Comparison of ENCODE assay signal across 15 cellular contexts in the genomic region with DNA sequence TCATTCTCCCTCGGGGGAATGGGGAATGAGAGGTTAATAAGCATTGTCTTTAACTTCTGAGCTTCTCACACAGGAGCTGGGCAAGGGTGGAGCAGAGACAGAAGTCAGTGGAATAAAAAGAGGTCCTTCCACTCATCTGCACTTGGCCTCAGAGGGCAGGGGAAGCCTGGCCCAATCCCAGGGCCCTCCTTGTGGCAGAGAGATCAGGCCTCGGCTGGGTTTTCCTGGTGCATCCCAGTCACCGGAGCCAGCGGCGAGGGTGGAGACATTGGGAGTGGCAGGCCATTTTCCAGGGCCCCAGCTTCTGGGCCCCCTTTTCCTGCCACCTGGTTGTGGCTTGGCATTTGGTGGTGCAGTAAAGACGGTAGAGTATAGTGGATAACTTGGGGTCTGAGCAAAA. TPM values are rescaled to one million over a fixed set of nuclear protein-coding genes. Genes with fewer than 3 reads are reported as not detected.
DNase-seq lines count a peak whose midpoint lies in the region; ATAC-seq, FAIRE-seq and TF ChIP-seq lines count a peak whose summit lies in the region.
"Had no signal": no experiment of that assay in that cellular context is flagged by ENCODE, and none has a peak within 500 bp of the region (broad histone marks: within the 10 kb centered on the region; RNA-seq: fewer than 3 reads in every experiment).

No MANE protein-coding gene starts in this region.

- no peak overlapping the region for H2BK20ac ChIP-seq in H9 (ENCODE audit: low read depth, low read length, poor library complexity, severe bottlenecking)

- no peaks in the 10 kb centered on the region for H3K79me1 ChIP-seq in H9 (ENCODE audit: insufficient read depth, low read depth, low read length, poor library complexity, severe bottlenecking)
- peaks cover 7% of the 10 kb centered on the region for H3K79me1 ChIP-seq in neuronal stem cell (ENCODE audit: low read depth, low read length)

- H3K9me3 ChIP-seq in H9 (ENCODE audit: control insufficient read depth, low read depth, low read length) (no peaks in the 10 kb centered on the region), K562 (replicated peaks; ENCODE audit: control insufficient read depth, insufficient read depth, low read depth, low read length) (no peaks in the 10 kb centered on the region), neuronal stem cell (replicated peaks in 1 of 2; ENCODE audit: control insufficient read depth in 2 of 2, insufficient read depth in 1 of 2, low read depth in 1 of 2, low read length in 2 of 2) (no peaks in the 10 kb centered on the region)
- H3K9me3 ChIP-seq: A549, transverse colon had no signal

- H3K27me3 Mint-ChIP-seq in T-helper 1 cell treated with Interleukin-12 subunit alpha and Interleukin-12 subunit beta and Interleukin-4 antibody, amounts not matched to agents 30 μg/mL and 1 μg/mL, for 36 hours (ENCODE audit: low read depth), result no peaks in the 10 kb centered on the region
- H3K27me3 Mint-ChIP-seq in H9 (ENCODE audit: low read depth), result peaks cover 6% of the 10 kb centered on the region

- no peaks in the 10 kb centered on the region for H4K20me1 ChIP-seq in H9 (ENCODE audit: control insufficient read depth, insufficient read depth, insufficient read length)
- 0 out of 2 replicates have a peak, but pooled peaks cover 12% of the 10 kb centered on the region for H4K20me1 ChIP-seq in K562 (replicated peaks; ENCODE audit: control insufficient read depth, insufficient read depth, low read length)

- H3T11ph ChIP-seq in H9 (ENCODE audit: low read length), result no peak overlapping the region

- no TSS peak for BruUV-seq in K562 (replicated peaks; lab: Mats Ljungman, UMichigan)

- peaks cover 39% of the 10 kb centered on the region; the same call in 2 of the 3 replicates for H3K36me3 ChIP-seq in K562 (ENCODE audit: control insufficient read depth, insufficient read depth, low read length)
- peaks cover 39 to 47% of the 10 kb centered on the region in 2 donors for H3K36me3 ChIP-seq in neuronal stem cell (replicated peaks in 1 of 2; ENCODE audit: control insufficient read depth in 2 of 2, insufficient read depth in 2 of 2, low read length in 2 of 2)

- no peak for TF ChIP-seq CTCF in H9 (conservative IDR thresholded peaks at IDR 0.05)
- no peak for TF ChIP-seq CTCF in K562 (IDR thresholded peaks at IDR 0.05 in 2 of 3, conservative IDR thresholded peaks at IDR 0.05 in 1 of 3; ENCODE audit: insufficient read depth in 2 of 3, low read depth in 1 of 3, low read length in 3 of 3)

- no peaks in the 10 kb centered on the region for H3K23me2 ChIP-seq in H9 (ENCODE audit: insufficient read length, low read depth, low read length, poor library complexity, severe bottlenecking)

- H3K56ac ChIP-seq in H9 (ENCODE audit: insufficient read length, low read depth, low read length), result no peak overlapping the region

- H3K9me3 Mint-ChIP-seq in T-helper 1 cell treated with Interleukin-12 subunit alpha and Interleukin-12 subunit beta and Interleukin-4 antibody, amounts not matched to agents 30 μg/mL and 1 μg/mL, for 36 hours, result no peaks in the 10 kb centered on the region
- H3K9me3 Mint-ChIP-seq in H9, result no peaks in the 10 kb centered on the region

- H3K9me1 ChIP-seq in K562 (ENCODE audit: control insufficient read depth, insufficient read depth, low read length), result no peaks in the 10 kb centered on the region

- no peak for DNase-seq in T-helper 1 cell
- DNase-seq in H9, result no peak
- DNase-seq in K562 (ENCODE audit: extremely low read depth in 1 of 4, low spot score in 3 of 4), result no peak
- no peak for DNase-seq in neuronal stem cell (ENCODE audit: low spot score)
- DNase-seq in NOMO-1 (lab: John Stamatoyannopoulos, UW; ENCODE audit: unreplicated experiment in 2 of 2), result no peak
- DNase-seq: cortex of kidney, NCI-H526 had no signal

- in situ Hi-C loops in K562 (cut with MboI), result loop anchor here (5.0 kb wide), 1 partner anchor 51 kb away; a partner anchor contains a TSS

- no peaks in the 10 kb centered on the region for H3K79me2 ChIP-seq in H9 (ENCODE audit: insufficient read depth, low read length)
- no peaks in the 10 kb centered on the region for H3K79me2 ChIP-seq in K562 (ENCODE audit: control insufficient read depth, insufficient read depth, low read length)

- no peak overlapping the region for H3K27ac ChIP-seq in H9 (ENCODE audit: insufficient read length, low read depth, low read length)
- no peak overlapping the region for H3K27ac ChIP-seq in K562 (ENCODE audit: extremely low read depth, low read depth, low read length)
- H3K27ac ChIP-seq in neuronal stem cell (replicated peaks; ENCODE audit: low read length), result no peak overlapping the region
- H3K27ac ChIP-seq: A549, WERI-Rb-1 had no signal

- WGBS in H9 (ENCODE audit: extremely low coverage, insufficient read length, low lambda C conversion rate), result no CpG with 5 or more reads among the region's 6 CpGs
- 70% methylated on average over 6 of the region's 6 CpGs for WGBS in K562 (ENCODE audit: insufficient coverage, low coverage, missing lambda C conversion rate)
- no CpG with 5 or more reads among the region's 6 CpGs for WGBS in neuronal stem cell (ENCODE audit: extremely low coverage in 2 of 2, insufficient read length in 2 of 2, insufficient replicate concordance in 1 of 2), 2 donors

- no peak for TF ChIP-seq POLR2A in K562 (conservative IDR thresholded peaks at IDR 0.05)

- H2BK5ac ChIP-seq in H9 (ENCODE audit: insufficient read length, low read length) (no peak overlapping the region), neuronal stem cell (ENCODE audit: low read length) (peak overlapping the region; percentile 77)

- H3K4ac ChIP-seq in H9 (ENCODE audit: low read depth, low read length) (no peak overlapping the region), neuronal stem cell (ENCODE audit: low read length) (no peak overlapping the region)

- no peak overlapping the region for H3K23ac ChIP-seq in H9 (ENCODE audit: insufficient read length, low read depth, low read length)
- peak overlapping the region; percentile 44 for H3K23ac ChIP-seq in neuronal stem cell (ENCODE audit: low read depth, low read length, poor library complexity)

- no peak overlapping the region for H2BK15ac ChIP-seq in H9 (ENCODE audit: low read depth, low read length)
- no peak overlapping the region for H2BK15ac ChIP-seq in neuronal stem cell (ENCODE audit: low read length)

- H3K4me1 Mint-ChIP-seq in T-helper 1 cell treated with Interleukin-12 subunit alpha and Interleukin-12 subunit beta and Interleukin-4 antibody, amounts not matched to agents 30 μg/mL and 1 μg/mL, for 36 hours (ENCODE audit: low read depth), result peaks cover 51% of the 10 kb centered on the region
- peaks cover 8 to 10% of the 10 kb centered on the region in 2 experiments; a peak in 3 of 4 replicates for H3K4me1 Mint-ChIP-seq in H9

- H3K27ac Mint-ChIP-seq in T-helper 1 cell treated with Interleukin-12 subunit alpha and Interleukin-12 subunit beta and Interleukin-4 antibody, amounts not matched to agents 30 μg/mL and 1 μg/mL, for 36 hours, result peak overlapping the region; percentile 94
- peak overlapping the region in 2 of 3 experiments; percentile 44 to 51; a peak in 1 of 7 replicates for H3K27ac Mint-ChIP-seq in H9

- no peaks in the 10 kb centered on the region for H3K27me3 ChIP-seq in H9 (ENCODE audit: insufficient read depth, low read length)
- no peaks in the 10 kb centered on the region for H3K27me3 ChIP-seq in K562 (ENCODE audit: control insufficient read depth in 2 of 2, insufficient read depth in 2 of 2, low read length in 2 of 2)
- H3K27me3 ChIP-seq in neuronal stem cell (ENCODE audit: control insufficient read depth in 3 of 3, insufficient read depth in 3 of 3, low read depth in 1 of 3, low read length in 3 of 3), result peaks cover 0 to 4% (median 0%) of the 10 kb centered on the region in 3 experiments
- H3K27me3 ChIP-seq: transverse colon had no signal

- no peak for FAIRE-seq in K562 (lab: Jason Lieb, UNC)
- FAIRE-seq: A549 had no signal

- H3K18ac ChIP-seq in H9 (ENCODE audit: insufficient read length, low read depth, low read length) (no peak overlapping the region), neuronal stem cell (ENCODE audit: low read length) (no peak overlapping the region)

- H3K4me2 ChIP-seq in H9 (ENCODE audit: insufficient read depth, insufficient read length, low read length), result no peak overlapping the region
- H3K4me2 ChIP-seq in K562 (ENCODE audit: insufficient read depth, low read length), result no peak overlapping the region
- no peak overlapping the region for H3K4me2 ChIP-seq in neuronal stem cell (ENCODE audit: insufficient read depth, low read length, poor library complexity, severe bottlenecking)
- H3K4me2 ChIP-seq: A549 had no signal

- no peak for TF ChIP-seq RAD21 in K562 (CRISPR knock-in tag; conservative IDR thresholded peaks at IDR 0.05 in 1 of 2, IDR thresholded peaks at IDR 0.05 in 1 of 2)

- CTCF ChIA-PET in K562 (lab: Yijun Ruan, JAX; ENCODE audit: low intra/inter-chr PET ratio), result no interaction called here

- no peak overlapping the region for H4K5ac ChIP-seq in H9 (ENCODE audit: insufficient read length, low read depth, low read length)

- no peak overlapping the region for H4K91ac ChIP-seq in H9 (ENCODE audit: insufficient read length, low read depth, low read length)
- H4K91ac ChIP-seq in neuronal stem cell (ENCODE audit: low read depth, low read length, poor library complexity), result no peak overlapping the region

- H3K4me1 ChIP-seq in H9 (ENCODE audit: insufficient read depth, low read length) (no peaks in the 10 kb centered on the region), K562 (replicated peaks in 1 of 2; ENCODE audit: control insufficient read depth in 2 of 2, insufficient read depth in 2 of 2, low read length in 2 of 2) (peaks cover 3 to 12% of the 10 kb centered on the region in 2 experiments), neuronal stem cell (ENCODE audit: control insufficient read depth in 2 of 2, insufficient read depth in 1 of 2, low read depth in 1 of 2, low read length in 2 of 2) (peaks cover 0 to 2% of the 10 kb centered on the region in 2 donors)

- TF ChIP-seq EP300 in K562 (IDR thresholded peaks at IDR 0.05; ENCODE audit: low read length), result no peak

- H2BK120ac ChIP-seq in H9 (ENCODE audit: low read depth, low read length, poor library complexity, severe bottlenecking) (no peak overlapping the region), neuronal stem cell (ENCODE audit: low read depth, low read length) (peak overlapping the region; percentile 44)

- intact Hi-C loops in K562 (cut with micrococcal nuclease), result no loop called here

- H2AK5ac ChIP-seq in H9 (ENCODE audit: insufficient read length, low read length) (no peak overlapping the region), neuronal stem cell (ENCODE audit: low read depth, low read length) (peak overlapping the region; percentile 65)

- H3K36me3 Mint-ChIP-seq in T-helper 1 cell treated with Interleukin-12 subunit alpha and Interleukin-12 subunit beta and Interleukin-4 antibody, amounts not matched to agents 30 μg/mL and 1 μg/mL, for 36 hours (ENCODE audit: low read depth), result peaks cover 46% of the 10 kb centered on the region
- peaks cover 21 to 39% (median 35%) of the 10 kb centered on the region in 3 experiments; a peak in 6 of 7 replicates for H3K36me3 Mint-ChIP-seq in H9 (ENCODE audit: insufficient read depth in 1 of 3, low read depth in 3 of 3)

- ATAC-seq in K562, result no peak
- no peak for ATAC-seq in GM21786 (IDR thresholded peaks at IDR 0.05; ENCODE audit: unreplicated experiment)
- no peak for ATAC-seq in HG02759 (IDR thresholded peaks at IDR 0.05; ENCODE audit: unreplicated experiment)
- ATAC-seq: A549 had no signal

- H2AFZ ChIP-seq in H9 (ENCODE audit: low read length) (no peak overlapping the region), K562 (ENCODE audit: low read depth, low read length) (no peak overlapping the region), neuronal stem cell (ENCODE audit: low read length) (no peak overlapping the region)

- H3K14ac ChIP-seq in H9 (ENCODE audit: insufficient read depth, low read length), result no peak overlapping the region
- no peak overlapping the region for H3K14ac ChIP-seq in neuronal stem cell (ENCODE audit: low read length)

- POLR2A ChIA-PET in K562 (lab: Yijun Ruan, JAX), result interaction anchor here (1.1 to 2.9 kb wide), 4 partner anchors 9 to 50 kb away, joined by 4 to 30 read pairs (median 9); a partner anchor contains a TSS

- H3K4me3 Mint-ChIP-seq in T-helper 1 cell treated with Interleukin-12 subunit alpha and Interleukin-12 subunit beta and Interleukin-4 antibody, amounts not matched to agents 30 μg/mL and 1 μg/mL, for 36 hours, result peak overlapping the region; percentile 74
- no peak overlapping the region for H3K4me3 Mint-ChIP-seq in H9

- H2BK12ac ChIP-seq in H9 (ENCODE audit: insufficient read length, low read depth, low read length) (no peak overlapping the region), neuronal stem cell (ENCODE audit: low read length) (no peak overlapping the region)

- H4K8ac ChIP-seq in H9 (replicated peaks; ENCODE audit: insufficient read length, low read depth, low read length), result no peak overlapping the region
- H4K8ac ChIP-seq in neuronal stem cell (ENCODE audit: low read depth, low read length), result no peak overlapping the region

- no peak overlapping the region for H3K9ac ChIP-seq in H9 (ENCODE audit: extremely low read depth, insufficient read length, low read length)
- no peak overlapping the region; a peak in 1 of 4 replicates for H3K9ac ChIP-seq in K562 (ENCODE audit: insufficient read depth in 1 of 2, low read depth in 2 of 2, low read length in 2 of 2)
- H3K9ac ChIP-seq in neuronal stem cell (ENCODE audit: low read depth, low read length, poor library complexity), result no peak overlapping the region

- H3K4me3 ChIP-seq in K562 (no peak overlapping the region), neuronal stem cell (ENCODE audit: low read length in 2 of 2) (no peak overlapping the region)
- H3K4me3 ChIP-seq: A549, transverse colon had no signal

RNA-seq across cellular contexts. Expression of a gene that starts 10.7 kb away (rescaled TPM):
- total RNA-seq in H9 (2021), result 339 and 343 TPM in 2 replicates
- total RNA-seq in K562 (2011; cell fraction: chromatin; rRNA removed; ENCODE audit: low replicate concordance), result 68.2 and 118 TPM in 2 replicates
- total RNA-seq in K562 (2011; cell fraction: nucleolus; rRNA removed), result 47.8 and 53.5 TPM in 2 replicates
- total RNA-seq in K562 (2011; cell fraction: nucleoplasm; rRNA removed), result 91.9 and 153 TPM in 2 replicates
- 149 and 180 TPM in 2 replicates for total RNA-seq in K562 (2014; rRNA removed)
- 126 and 150 TPM in 2 replicates for total RNA-seq in K562 (2014; rRNA removed; fragmentation: Illumina TruSeq; extraction: Trizol)
- total RNA-seq in K562 (2015; rRNA removed; fragmentation: Illumina TruSeq; extraction: Trizol), result 154 and 156 TPM in 2 replicates
- 277 TPM in 2 replicates for total RNA-seq in K562 (2021)
- polyA plus RNA-seq in K562 (2011; rRNA removed), result 255 and 327 TPM in 2 replicates
- 230 and 235 TPM in 2 replicates for polyA plus RNA-seq in K562 (2011; cell fraction: cytosol; rRNA removed)
- 152 and 155 TPM in 2 replicates for polyA plus RNA-seq in K562 (2011; cell fraction: nucleus; rRNA removed)
- 203 and 388 TPM in 2 replicates for polyA plus RNA-seq in K562 (2012)
- 307 and 350 TPM in 2 replicates for polyA plus RNA-seq in K562 (2014; fragmentation: Illumina TruSeq; extraction: Trizol)
- 10 to 100 TPM; 34.6 to 40.2 TPM for polyA plus RNA-seq in K562 (2014; fragmentation: Nextera tagmentation; extraction: Ambion mirVana)
- polyA plus RNA-seq in K562 (2014; rRNA removed), result 266 and 273 TPM in 2 replicates
- polyA minus RNA-seq in K562 (2011; rRNA and poly(A)+ RNA removed), result 333 and 438 TPM in 2 replicates
- polyA minus RNA-seq in K562 (2011; cell fraction: cytosol; rRNA and poly(A)+ RNA removed), result 82.3 and 91.6 TPM in 2 replicates
- 20.3 and 36.9 TPM in 2 replicates for polyA minus RNA-seq in K562 (2011; cell fraction: nucleus; rRNA and poly(A)+ RNA removed)
- polyA plus RNA-seq in neuronal stem cell (2013, experiment 1 of 2), result 426 TPM
- polyA plus RNA-seq in neuronal stem cell (2013, experiment 2 of 2), result 419 TPM

RNA-seq across cellular contexts. Expression of a gene that starts 13.1 kb away (rescaled TPM):
- total RNA-seq in H9 (2021) (not detected in 2 replicates), K562 (2014; rRNA removed) (0.61 and 1.5 TPM in 2 replicates), K562 (2014; rRNA removed; fragmentation: Illumina TruSeq; extraction: Trizol) (0.18 and 0.45 TPM in 2 replicates), K562 (2015; rRNA removed; fragmentation: Illumina TruSeq; extraction: Trizol) (0.30 and 0.36 TPM in 2 replicates), K562 (2021) (1.4 and 1.9 TPM in 2 replicates)
- 3.0 and 9.9 TPM in 2 replicates for total RNA-seq in K562 (2011; cell fraction: chromatin; rRNA removed; ENCODE audit: low replicate concordance)
- 4.3 and 7.3 TPM in 2 replicates for total RNA-seq in K562 (2011; cell fraction: nucleolus; rRNA removed)
- total RNA-seq in K562 (2011; cell fraction: nucleoplasm; rRNA removed), result 3.1 and 3.6 TPM in 2 replicates
- polyA plus RNA-seq in K562 (2011; rRNA removed) (1.7 and 2.0 TPM in 2 replicates), K562 (2014; fragmentation: Illumina TruSeq; extraction: Trizol) (0.58 and 0.65 TPM in 2 replicates), K562 (2014; fragmentation: Nextera tagmentation; extraction: Ambion mirVana) (under 1 TPM in 1 of 2 experiments, not detected in 1; 0.11 TPM), K562 (2014; rRNA removed) (1.7 and 3.4 TPM in 2 replicates)
- polyA plus RNA-seq in K562 (2011; cell fraction: cytosol; rRNA removed), result 1.6 and 7.6 TPM in 2 replicates
- 3.7 and 12.1 TPM in 2 replicates for polyA plus RNA-seq in K562 (2011; cell fraction: nucleus; rRNA removed)
- polyA plus RNA-seq in K562 (2012), result 0.46 and 0.89 TPM in 2 replicates
- 0.24 and 0.35 TPM in 2 replicates for polyA minus RNA-seq in K562 (2011; rRNA and poly(A)+ RNA removed)
- polyA minus RNA-seq in K562 (2011; cell fraction: cytosol; rRNA and poly(A)+ RNA removed), result 0.38 TPM in 1 of 2 replicates, not detected in the other
- 1.1 and 1.2 TPM in 2 replicates for polyA minus RNA-seq in K562 (2011; cell fraction: nucleus; rRNA and poly(A)+ RNA removed)
- polyA plus RNA-seq in neuronal stem cell (2013, experiment 1 of 2), result 0.04 TPM
- 0.07 TPM for polyA plus RNA-seq in neuronal stem cell (2013, experiment 2 of 2)

RNA-seq across cellular contexts. Expression of a gene that starts 24.2 kb away (rescaled TPM):
- total RNA-seq in H9 (2021) (not detected in 2 replicates), K562 (2014; rRNA removed) (not detected in 2 replicates), K562 (2014; rRNA removed; fragmentation: Illumina TruSeq; extraction: Trizol) (not detected in 2 replicates), K562 (2015; rRNA removed; fragmentation: Illumina TruSeq; extraction: Trizol) (not detected in 2 replicates), K562 (2021) (not detected in 2 replicates)
- total RNA-seq in K562 (2011; cell fraction: chromatin; rRNA removed; ENCODE audit: low replicate concordance), result not detected in 2 replicates
- not detected in 2 replicates for total RNA-seq in K562 (2011; cell fraction: nucleolus; rRNA removed)
- not detected in 2 replicates for total RNA-seq in K562 (2011; cell fraction: nucleoplasm; rRNA removed)
- polyA plus RNA-seq in K562 (2011; rRNA removed) (not detected in 2 replicates), K562 (2014; fragmentation: Illumina TruSeq; extraction: Trizol) (not detected in 2 replicates), K562 (2014; fragmentation: Nextera tagmentation; extraction: Ambion mirVana) (1 to 10 TPM in 1 of 2 experiments, not detected in 1; 1.3 TPM), K562 (2014; rRNA removed) (not detected in 2 replicates)
- polyA plus RNA-seq in K562 (2011; cell fraction: cytosol; rRNA removed), result not detected in 2 replicates
- polyA plus RNA-seq in K562 (2011; cell fraction: nucleus; rRNA removed), result not detected in 2 replicates
- not detected in 2 replicates for polyA plus RNA-seq in K562 (2012)
- polyA minus RNA-seq in K562 (2011; rRNA and poly(A)+ RNA removed), result not detected in 2 replicates
- polyA minus RNA-seq in K562 (2011; cell fraction: cytosol; rRNA and poly(A)+ RNA removed), result not detected in 2 replicates
- not detected in 2 replicates for polyA minus RNA-seq in K562 (2011; cell fraction: nucleus; rRNA and poly(A)+ RNA removed)
- polyA plus RNA-seq in neuronal stem cell (2013, experiment 1 of 2), result 6.3 TPM
- polyA plus RNA-seq in neuronal stem cell (2013, experiment 2 of 2), result 10.6 TPM
- total RNA-seq: H7, mononuclear cell, transverse colon had no signal
- polyA plus RNA-seq: A549 had no signal

RNA-seq across cellular contexts. Expression of a gene that starts 49.2 kb away (rescaled TPM):
- 0.87 and 1.1 TPM in 2 replicates for total RNA-seq in H9 (2021)
- 6.5 and 10.4 TPM in 2 replicates for total RNA-seq in K562 (2011; cell fraction: chromatin; rRNA removed; ENCODE audit: low replicate concordance)
- 5.1 and 6.8 TPM in 2 replicates for total RNA-seq in K562 (2011; cell fraction: nucleolus; rRNA removed)
- 6.0 and 8.6 TPM in 2 replicates for total RNA-seq in K562 (2011; cell fraction: nucleoplasm; rRNA removed)
- total RNA-seq in K562 (2014; rRNA removed), result 4.7 and 6.5 TPM in 2 replicates
- total RNA-seq in K562 (2014; rRNA removed; fragmentation: Illumina TruSeq; extraction: Trizol), result 2.8 TPM in 2 replicates
- 2.3 and 2.5 TPM in 2 replicates for total RNA-seq in K562 (2015; rRNA removed; fragmentation: Illumina TruSeq; extraction: Trizol)
- 5.9 and 6.5 TPM in 2 replicates for total RNA-seq in K562 (2021)
- polyA plus RNA-seq in K562 (2011; rRNA removed), result 3.3 and 3.5 TPM in 2 replicates
- 3.0 and 6.0 TPM in 2 replicates for polyA plus RNA-seq in K562 (2011; cell fraction: cytosol; rRNA removed)
- polyA plus RNA-seq in K562 (2011; cell fraction: nucleus; rRNA removed), result 3.7 and 5.0 TPM in 2 replicates
- polyA plus RNA-seq in K562 (2012), result 1.3 and 2.1 TPM in 2 replicates
- 4.1 and 4.2 TPM in 2 replicates for polyA plus RNA-seq in K562 (2014; fragmentation: Illumina TruSeq; extraction: Trizol)
- under 1 TPM; 0.67 to 0.83 TPM for polyA plus RNA-seq in K562 (2014; fragmentation: Nextera tagmentation; extraction: Ambion mirVana)
- polyA plus RNA-seq in K562 (2014; rRNA removed), result 3.3 and 5.1 TPM in 2 replicates
- polyA minus RNA-seq in K562 (2011; rRNA and poly(A)+ RNA removed), result 1.9 and 3.0 TPM in 2 replicates
- 2.0 and 2.5 TPM in 2 replicates for polyA minus RNA-seq in K562 (2011; cell fraction: cytosol; rRNA and poly(A)+ RNA removed)
- polyA minus RNA-seq in K562 (2011; cell fraction: nucleus; rRNA and poly(A)+ RNA removed), result 0.67 and 1.1 TPM in 2 replicates
- polyA plus RNA-seq in neuronal stem cell (2013, experiment 1 of 2), result 6.5 TPM
- 6.5 TPM for polyA plus RNA-seq in neuronal stem cell (2013, experiment 2 of 2)
